In the genomic region with DNA sequence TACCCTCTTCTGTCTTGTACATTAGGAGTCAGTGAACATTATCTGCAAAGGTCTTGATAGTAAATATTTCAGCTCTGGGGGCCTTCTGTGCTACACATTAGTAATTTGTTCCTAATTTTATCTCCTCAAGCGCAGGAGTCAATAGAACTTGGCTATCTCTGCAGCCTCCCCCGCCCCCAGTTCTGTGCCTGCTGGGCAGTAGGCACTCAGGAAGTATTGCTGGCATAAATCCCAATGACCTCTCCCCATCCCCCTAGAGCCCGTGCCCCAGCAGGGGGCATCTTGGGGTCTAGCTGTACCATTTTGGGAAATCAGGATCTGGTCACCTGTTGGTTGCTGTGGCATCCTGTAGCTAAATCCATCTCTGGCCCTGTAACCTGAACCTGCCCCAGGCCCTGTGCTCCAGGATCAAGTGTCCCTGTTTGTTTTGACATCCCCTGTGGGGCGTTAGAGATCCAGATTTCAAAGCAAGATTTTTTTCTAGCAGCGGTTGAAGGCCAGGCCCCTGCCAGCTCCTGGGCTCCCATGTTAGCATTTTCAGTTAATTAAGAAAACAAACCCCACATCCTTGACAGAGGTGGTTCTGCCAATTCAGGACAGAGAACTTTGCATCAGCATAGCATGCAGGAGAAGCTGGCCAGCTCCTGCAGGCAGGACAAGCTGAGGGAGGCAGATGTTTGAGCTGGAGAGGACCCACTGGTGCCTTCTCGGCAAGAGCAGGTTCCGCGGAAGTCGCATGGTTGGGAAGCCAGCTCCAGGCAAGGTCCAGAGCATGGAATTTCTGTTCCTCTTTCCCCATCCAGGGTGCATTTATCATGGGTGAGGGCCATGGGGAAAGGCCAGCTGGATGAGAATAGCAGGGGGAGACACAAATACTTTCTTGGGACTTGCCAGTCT, we compare ENCODE assay signal across 1 cellular context.
TF ChIP-seq lines count a peak whose summit lies in the region.

No MANE protein-coding gene starts in this region.

TF ChIP-seq in HEK293, 187 proteins besides CTCF, POLR2A, EP300 and RAD21 (continued from another document):
- TF ChIP-seq, protein P1, sequence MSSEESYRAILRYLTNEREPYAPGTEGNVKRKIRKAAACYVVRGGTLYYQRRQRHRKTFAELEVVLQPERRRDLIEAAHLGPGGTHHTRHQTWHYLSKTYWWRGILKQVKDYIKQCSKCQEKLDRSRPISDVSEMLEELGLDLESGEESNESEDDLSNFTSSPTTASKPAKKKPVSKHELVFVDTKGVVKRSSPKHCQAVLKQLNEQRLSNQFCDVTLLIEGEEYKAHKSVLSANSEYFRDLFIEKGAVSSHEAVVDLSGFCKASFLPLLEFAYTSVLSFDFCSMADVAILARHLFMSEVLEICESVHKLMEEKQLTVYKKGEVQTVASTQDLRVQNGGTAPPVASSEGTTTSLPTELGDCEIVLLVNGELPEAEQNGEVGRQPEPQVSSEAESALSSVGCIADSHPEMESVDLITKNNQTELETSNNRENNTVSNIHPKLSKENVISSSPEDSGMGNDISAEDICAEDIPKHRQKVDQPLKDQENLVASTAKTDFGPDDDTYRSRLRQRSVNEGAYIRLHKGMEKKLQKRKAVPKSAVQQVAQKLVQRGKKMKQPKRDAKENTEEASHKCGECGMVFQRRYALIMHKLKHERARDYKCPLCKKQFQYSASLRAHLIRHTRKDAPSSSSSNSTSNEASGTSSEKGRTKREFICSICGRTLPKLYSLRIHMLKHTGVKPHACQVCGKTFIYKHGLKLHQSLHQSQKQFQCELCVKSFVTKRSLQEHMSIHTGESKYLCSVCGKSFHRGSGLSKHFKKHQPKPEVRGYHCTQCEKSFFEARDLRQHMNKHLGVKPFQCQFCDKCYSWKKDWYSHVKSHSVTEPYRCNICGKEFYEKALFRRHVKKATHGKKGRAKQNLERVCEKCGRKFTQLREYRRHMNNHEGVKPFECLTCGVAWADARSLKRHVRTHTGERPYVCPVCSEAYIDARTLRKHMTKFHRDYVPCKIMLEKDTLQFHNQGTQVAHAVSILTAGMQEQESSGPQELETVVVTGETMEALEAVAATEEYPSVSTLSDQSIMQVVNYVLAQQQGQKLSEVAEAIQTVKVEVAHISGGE (tag by site-specific recombination; conservative IDR thresholded peaks at IDR 0.05; ENCODE audit: low read depth): peak; percentile 46; the same call in 1 of the 2 replicates
- peak; percentile 40; the same call in 1 of the 2 replicates for TF ChIP-seq ZFHX2 (tag by site-specific recombination; conservative IDR thresholded peaks at IDR 0.05)
- TF ChIP-seq ZIC2 (tag by site-specific recombination; IDR thresholded peaks at IDR 0.05): peak; percentile 98
- peak; percentile 74 for TF ChIP-seq FEZF1 (tag by site-specific recombination; IDR thresholded peaks at IDR 0.05)
- TF ChIP-seq ZSCAN16 (tag by site-specific recombination; IDR thresholded peaks at IDR 0.05): no peak
- no peak for TF ChIP-seq ZNF140 (tag by site-specific recombination; IDR thresholded peaks at IDR 0.05)
- no peak for TF ChIP-seq ZNF23 (tag by site-specific recombination; IDR thresholded peaks at IDR 0.05; ENCODE audit: borderline replicate concordance)
- peak; percentile 44 for TF ChIP-seq GLIS1 (tag by site-specific recombination; IDR thresholded peaks at IDR 0.05)
